15 cellular contexts compared by ENCODE assay signal in the genomic region with DNA sequence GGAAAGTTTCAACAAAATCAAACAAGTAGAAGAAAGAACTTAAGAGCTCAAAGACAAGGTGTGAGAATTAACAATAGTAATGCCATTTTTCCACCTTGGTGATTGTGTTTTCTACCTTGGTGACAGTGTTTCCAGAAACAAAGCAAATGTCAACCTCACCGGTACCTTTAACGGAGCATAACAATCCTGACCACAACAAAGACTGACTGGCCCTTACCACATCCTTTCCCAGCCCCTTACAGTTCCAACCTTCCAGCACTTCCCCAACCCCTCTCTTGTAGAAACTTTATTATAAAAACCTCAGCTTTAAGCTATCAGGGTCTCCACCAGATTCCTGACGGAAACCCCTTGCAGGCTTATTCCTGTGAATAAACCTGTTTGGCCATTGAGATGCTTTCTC. TPM values are rescaled to one million over a fixed set of nuclear protein-coding genes. Genes with fewer than 3 reads are reported as not detected.
DNase-seq lines count a peak whose midpoint lies in the region; ATAC-seq and TF ChIP-seq lines count a peak whose summit lies in the region.
"Had no signal": no experiment of that assay in that cellular context is flagged by ENCODE, and none has a peak within 500 bp of the region (broad histone marks: within the 10 kb centered on the region; RNA-seq: fewer than 3 reads in every experiment).

No MANE protein-coding gene starts in this region.

- no peak for TF ChIP-seq EP300 in sigmoid colon (IDR thresholded peaks at IDR 0.05)

- H3K4me3 Mint-ChIP-seq in T-cell: peak overlapping the region in 1 of 3 donors; percentile 40
- H3K4me3 Mint-ChIP-seq: HFFc6, natural killer cell had no signal

- no peak overlapping the region for H3K4me3 ChIP-seq in sigmoid colon
- H3K4me3 ChIP-seq: right lobe of liver, thyroid gland had no signal

- intact Hi-C loops in sigmoid colon (cut with DNase I) (no loop called here), posterior vena cava (cut with DNase I) (no loop called here)

- CTCF ChIA-PET in T-cell (lab: Charles Lee): interaction anchor here in 1 of 2 donors (0.6 kb wide), 1 partner anchor 152 kb away, joined by 4 read pairs; no protein-coding TSS in a partner anchor

- POLR2A ChIA-PET in T-cell (lab: Charles Lee): no interaction called here

- ATAC-seq in GM18907 (IDR thresholded peaks at IDR 0.05; ENCODE audit: unreplicated experiment): peak; percentile 44
- ATAC-seq in HG02981 (IDR thresholded peaks at IDR 0.05; ENCODE audit: unreplicated experiment): peak; percentile 76
- peak; percentile 40 to 98 (median 80) for ATAC-seq in T-cell (replicated peaks in 1 of 4)
- ATAC-seq: foreskin keratinocyte, right lobe of liver had no signal

- H3K9me3 ChIP-seq in sigmoid colon: peaks cover 0 to 2% (median 0%) of the 10 kb centered on the region in 4 donors
- H3K9me3 ChIP-seq: right lobe of liver, thyroid gland had no signal

- peaks cover 35 to 54% (median 49%) of the 10 kb centered on the region in 3 donors for H3K4me1 Mint-ChIP-seq in T-cell

- 52 to 90% methylated on average over 3 of the region's 3 CpGs for WGBS in sigmoid colon, 2 donors

- TF ChIP-seq CTCF in sigmoid colon (IDR thresholded peaks at IDR 0.05): no peak

- peak in 14 of 34 experiments; percentile 10 to 38 (median 24) for DNase-seq in T-cell
- peak; percentile 67 for DNase-seq in renal cortical epithelial cell (ENCODE audit: low read depth)
- DNase-seq in sigmoid colon: no peak
- no peak for DNase-seq in NCI-H146 treated with DMSO at 0.1 percent for 48 hours (lab: John Stamatoyannopoulos, UW; ENCODE audit: unreplicated experiment)
- no peak for DNase-seq in posterior vena cava (ENCODE audit: low spot score)
- DNase-seq: foreskin keratinocyte, HFFc6, natural killer cell, NCI-H226, right lobe of liver, thyroid gland had no signal

- H3K36me3 ChIP-seq in sigmoid colon: no peaks in the 10 kb centered on the region
- H3K36me3 ChIP-seq: right lobe of liver, thyroid gland had no signal

- H3K27ac Mint-ChIP-seq in T-cell: peak overlapping the region; percentile 79 to 85
- H3K27ac Mint-ChIP-seq: HFFc6, natural killer cell had no signal

- H3K27ac ChIP-seq in sigmoid colon: no peak overlapping the region
- H3K27ac ChIP-seq: foreskin keratinocyte, right lobe of liver, thyroid gland had no signal

- H3K27me3 ChIP-seq in sigmoid colon: no peaks in the 10 kb centered on the region
- H3K27me3 ChIP-seq: right lobe of liver, thyroid gland had no signal

- peaks cover 0 to 19% (median 13%) of the 10 kb centered on the region in 3 donors for H3K9me3 Mint-ChIP-seq in T-cell
- H3K9me3 Mint-ChIP-seq: HFFc6 had no signal

- TF ChIP-seq POLR2A in sigmoid colon (IDR thresholded peaks at IDR 0.05): no peak

- H3K36me3 Mint-ChIP-seq in T-cell: peaks cover 3% of the 10 kb centered on the region

- no peaks in the 10 kb centered on the region for H3K27me3 Mint-ChIP-seq in T-cell

- peaks cover 0 to 7% (median 2%) of the 10 kb centered on the region in 4 donors for H3K4me1 ChIP-seq in sigmoid colon
- H3K4me1 ChIP-seq: foreskin keratinocyte, right lobe of liver, thyroid gland had no signal

RNA-seq across cellular contexts. Expression of a gene that starts 16.7 kb away (rescaled TPM):
- total RNA-seq in T-cell (not detected), renal cortical epithelial cell (0.05 TPM in 1 of 2 replicates, not detected in the other), sigmoid colon (under 1 TPM in 1 of 4 donors, not detected in 3; 0.16 TPM), posterior vena cava (under 1 TPM in 1 of 2 donors, not detected in 1; 0.14 TPM)
- polyA plus RNA-seq in sigmoid colon: under 1 TPM in 2 of 3 donors, not detected in 1; 0.01 to 0.23 TPM
- total RNA-seq: foreskin keratinocyte; HFFc6; kidney epithelial cell; natural killer cell; T-helper 2 cell treated with Interferon-gamma antibody and Interleukin-4, amounts not matched to agents 100 ng/mL and 5 ng/mL, for 36 hours; thyroid gland had no signal
- polyA plus RNA-seq: foreskin keratinocyte had no signal

RNA-seq across cellular contexts. Expression of a gene that starts 20.4 kb away (rescaled TPM):
- 10 to 100 TPM in 4 of 5 donors, 1 to 10 TPM in 1; 8.6 to 22.8 (median 17.7) TPM for total RNA-seq in T-cell
- total RNA-seq in renal cortical epithelial cell: 0.10 and 0.17 TPM in 2 replicates
- total RNA-seq in sigmoid colon: under 1 TPM in 2 of 4 donors, not detected in 2; 0.28 to 0.36 TPM
- polyA plus RNA-seq in sigmoid colon: 100 to 1,000 TPM in 2 of 3 donors, 10 to 100 TPM in 1; 90.7 to 363 (median 101) TPM
- not detected for total RNA-seq in posterior vena cava
- total RNA-seq: foreskin keratinocyte, HFFc6, kidney epithelial cell, thyroid gland had no signal
- polyA plus RNA-seq: foreskin keratinocyte had no signal
